In genomic region chr5:172602712-172603289, GRCh38 we compare ENCODE assay signal across 9 cellular contexts. TPM values are rescaled to one million over a fixed set of nuclear protein-coding genes. Genes with fewer than 3 reads are reported as not detected.
DNase-seq lines count a peak whose midpoint lies in the region; ATAC-seq and TF ChIP-seq lines count a peak whose summit lies in the region.
"Had no signal": no experiment of that assay in that cellular context is flagged by ENCODE, and none has a peak within 500 bp of the region (broad histone marks: within the 10 kb centered on the region; RNA-seq: fewer than 3 reads in every experiment).

No MANE protein-coding gene starts in this region.

- 0 out of 2 replicates have a peak overlapping the region, but pooled peaks have one; percentile 9 for H3K4ac ChIP-seq in IMR-90 (ENCODE audit: low read depth, low read length)

- dilution Hi-C loops in IMR-90 (cut with HindIII; ENCODE audit: low sequenced_read_pairs, unreplicated experiment): no loop called here

- 0 out of 2 replicates have a peak overlapping the region, but pooled peaks have one; percentile 1 for H3K9ac ChIP-seq in IMR-90 (ENCODE audit: low read depth, low read length)
- no peak overlapping the region for H3K9ac ChIP-seq in fibroblast of lung (ENCODE audit: insufficient read depth, low read length)
- peak overlapping the region in 2 of 3 donors; percentile 35 to 62 for H3K9ac ChIP-seq in skeletal muscle tissue (ENCODE audit: low read depth in 1 of 3, low read length in 3 of 3)

- intact Hi-C loops in IMR-90 (cut with micrococcal nuclease): no loop called here

- H3K36me3 ChIP-seq in IMR-90 (ENCODE audit: control insufficient read depth, insufficient read depth, low read length): no peaks in the 10 kb centered on the region
- H3K36me3 ChIP-seq in fibroblast of lung (ENCODE audit: control insufficient read depth, insufficient read depth, low read length): no peaks in the 10 kb centered on the region
- H3K36me3 ChIP-seq in skeletal muscle tissue (ENCODE audit: control insufficient read depth in 3 of 3, insufficient read depth in 3 of 3, low read length in 3 of 3): no peaks in the 10 kb centered on the region

- no peak overlapping the region for H3K56ac ChIP-seq in IMR-90 (ENCODE audit: extremely low read depth, insufficient read depth, low read length)

- POLR2A ChIA-PET in IMR-90 (lab: Charles Lee; ENCODE audit: unreplicated experiment): no interaction called here

- H3K79me2 ChIP-seq in fibroblast of lung (ENCODE audit: control insufficient read depth, insufficient read depth, low read length): no peaks in the 10 kb centered on the region

- TF ChIP-seq CTCF in IMR-90 (conservative IDR thresholded peaks at IDR 0.05; ENCODE audit: low read depth, low read length): no peak
- no peak for TF ChIP-seq CTCF in fibroblast of lung (conservative IDR thresholded peaks at IDR 0.05 in 1 of 2, IDR thresholded peaks at IDR 0.05 in 1 of 2; ENCODE audit: low read depth in 1 of 2, low read length in 2 of 2)

- no peak overlapping the region for H2AK5ac ChIP-seq in IMR-90 (ENCODE audit: low read depth, low read length)

- in situ Hi-C loops in IMR-90 (cut with MboI; ENCODE audit: low sequenced_read_pairs): no loop called here

- H2BK20ac ChIP-seq in IMR-90 (ENCODE audit: low read depth, low read length): peak overlapping the region; percentile 39; the same call in 1 of the 2 replicates

- H2AFZ ChIP-seq in IMR-90 (replicated peaks; ENCODE audit: low read length, poor library complexity) (peak overlapping the region; percentile 56), fibroblast of lung (ENCODE audit: low read length) (peak overlapping the region; percentile 70)

- no peak overlapping the region; the same call in 1 of the 2 replicates for H3K14ac ChIP-seq in IMR-90 (replicated peaks; ENCODE audit: low read depth, low read length)

- peak overlapping the region; percentile 14; the same call in 1 of the 2 replicates for H3K27ac ChIP-seq in IMR-90 (ENCODE audit: insufficient read depth, low read length)
- H3K27ac ChIP-seq in fibroblast of lung (ENCODE audit: insufficient read depth, low read length): no peak overlapping the region
- H3K27ac ChIP-seq in skeletal muscle tissue (ENCODE audit: low read depth, low read length): peak overlapping the region; percentile 70

- no peak for TF ChIP-seq POLR2A in IMR-90 (IDR thresholded peaks at IDR 0.05; ENCODE audit: low read depth, low read length)

- H4K20me1 ChIP-seq in IMR-90 (ENCODE audit: insufficient read depth, low read length) (no peaks in the 10 kb centered on the region), fibroblast of lung (ENCODE audit: control insufficient read depth, extremely low read depth, insufficient read depth, low read length) (no peaks in the 10 kb centered on the region)

- 0 out of 2 replicates have a peak, but pooled peaks cover 2% of the 10 kb centered on the region for H3K9me3 ChIP-seq in IMR-90 (ENCODE audit: control insufficient read depth, insufficient read depth, low read length)
- H3K9me3 ChIP-seq in fibroblast of lung (ENCODE audit: control insufficient read depth, insufficient read depth, low read depth, low read length): no peaks in the 10 kb centered on the region
- H3K9me3 ChIP-seq in skeletal muscle tissue (ENCODE audit: control insufficient read depth in 3 of 3, low read length in 3 of 3): no peaks in the 10 kb centered on the region

- H3K9me1 ChIP-seq in IMR-90 (ENCODE audit: insufficient read depth, low read length): no peaks in the 10 kb centered on the region

- CTCF ChIA-PET in IMR-90 (lab: Yijun Ruan, JAX): no interaction called here

- H2BK15ac ChIP-seq in IMR-90 (ENCODE audit: low read depth, low read length): no peak overlapping the region; the same call in 2 of the 3 replicates

- H3K18ac ChIP-seq in IMR-90 (ENCODE audit: low read depth, low read length): peak overlapping the region; percentile 13; the same call in 1 of the 2 replicates

- H3K4me3 ChIP-seq in IMR-90 (ENCODE audit: insufficient read depth, low read depth, low read length) (no peak overlapping the region), fibroblast of lung (replicated peaks in 1 of 4; ENCODE audit: control extremely low read depth in 1 of 4, insufficient read depth in 1 of 4, low read depth in 3 of 4, low read length in 4 of 4) (no peak overlapping the region), skeletal muscle tissue (ENCODE audit: low read length in 3 of 3) (peak overlapping the region in 1 of 3 donors; percentile 35)

- H2AK9ac ChIP-seq in IMR-90 (replicated peaks; ENCODE audit: low read depth, low read length, poor library complexity): no peak overlapping the region

- H3K4me1 ChIP-seq in IMR-90 (ENCODE audit: control insufficient read depth, insufficient read depth, low read length): peaks cover 5% of the 10 kb centered on the region; the same call in 1 of the 2 replicates
- H3K4me1 ChIP-seq in fibroblast of lung (ENCODE audit: control insufficient read depth, extremely low read depth, insufficient read depth, low read length): peaks cover 5% of the 10 kb centered on the region
- peaks cover 12 to 25% (median 24%) of the 10 kb centered on the region in 3 donors for H3K4me1 ChIP-seq in skeletal muscle tissue (ENCODE audit: control insufficient read depth in 3 of 3, insufficient read depth in 3 of 3, low read length in 3 of 3)

- H3K4me2 ChIP-seq in IMR-90 (ENCODE audit: low read depth, low read length) (no peak overlapping the region; the same call in none of the 2 replicates), fibroblast of lung (ENCODE audit: extremely low read depth, insufficient read depth, low read length) (no peak overlapping the region)

- DNase-seq in IMR-90: no peak
- no peak for DNase-seq in fibroblast of lung (ENCODE audit: low read depth in 2 of 2)
- DNase-seq in mesenteric fat pad (ENCODE audit: low spot score): peak; percentile 88
- no peak for DNase-seq in SW480 (ENCODE audit: low spot score)
- no peak for DNase-seq in hepatic stellate cell (ENCODE audit: low spot score)
- DNase-seq in mucosa of gallbladder (ENCODE audit: low spot score): no peak

- 20% methylated on average over 11 of the region's 19 CpGs; no CpG with 5 or more reads in 1 of the 2 experiments for WGBS in IMR-90 (ENCODE audit: extremely low coverage in 2 of 2, insufficient read length in 1 of 2), 2 experiments

- ATAC-seq in IMR-90 (ENCODE audit: low read depth) (peak; percentile 63), HG03175 (IDR thresholded peaks at IDR 0.05; ENCODE audit: unreplicated experiment) (no peak)
- ATAC-seq: Panc1 had no signal

- H3K23ac ChIP-seq in IMR-90 (ENCODE audit: low read depth, low read length): 0 out of 2 replicates have a peak overlapping the region, but pooled peaks have one; percentile 39

- H4K8ac ChIP-seq in IMR-90 (ENCODE audit: low read depth in 2 of 2, low read length in 2 of 2): peak overlapping the region; percentile 69 to 73; a peak in 2 of 4 replicates

- H4K91ac ChIP-seq in IMR-90 (ENCODE audit: insufficient read depth, low read depth, low read length): no peak overlapping the region

- peak overlapping the region; percentile 29; the same call in 1 of the 2 replicates for H4K5ac ChIP-seq in IMR-90 (ENCODE audit: low read depth, low read length)

- TF ChIP-seq RAD21 in IMR-90 (IDR thresholded peaks at IDR 0.05; ENCODE audit: low read length): no peak

- no TSS peak for BruUV-seq in IMR-90 (replicated peaks; lab: Mats Ljungman, UMichigan)

- peak overlapping the region; percentile 18 for H2BK5ac ChIP-seq in IMR-90 (ENCODE audit: low read depth, low read length, poor library complexity, severe bottlenecking)

- H2BK120ac ChIP-seq in IMR-90 (ENCODE audit: low read depth, low read length): peak overlapping the region; percentile 74; the same call in 1 of the 2 replicates

- H3K27me3 ChIP-seq in IMR-90 (ENCODE audit: control insufficient read depth, insufficient read depth, low read length) (peaks cover 9% of the 10 kb centered on the region), fibroblast of lung (ENCODE audit: control insufficient read depth, insufficient read depth, low read length) (peaks cover 2% of the 10 kb centered on the region), skeletal muscle tissue (ENCODE audit: control insufficient read depth in 3 of 3, insufficient read depth in 3 of 3, low read length in 3 of 3) (peaks cover 0 to 2% (median 0%) of the 10 kb centered on the region in 3 donors)

- no peaks in the 10 kb centered on the region for H3K79me1 ChIP-seq in IMR-90 (ENCODE audit: low read depth in 1 of 2, low read length in 2 of 2)

TF ChIP-seq in IMR-90, 13 proteins besides CTCF, POLR2A, EP300 and RAD21 (continues in another document):
- TF ChIP-seq USF2 (IDR thresholded peaks at IDR 0.05; ENCODE audit: low read depth, low read length): no peak
- no peak for TF ChIP-seq CEBPB (IDR thresholded peaks at IDR 0.05; ENCODE audit: low read depth, low read length)
- no peak for TF ChIP-seq ELK1 (IDR thresholded peaks at IDR 0.05; ENCODE audit: borderline replicate concordance, low read depth, low read length)
- no peak for TF ChIP-seq MAFK (IDR thresholded peaks at IDR 0.05; ENCODE audit: low read depth, low read length)
- no peak for TF ChIP-seq MXI1 (IDR thresholded peaks at IDR 0.05; ENCODE audit: borderline replicate concordance, low read depth, low read length)
- TF ChIP-seq NFE2L2 (IDR thresholded peaks at IDR 0.05; ENCODE audit: low read depth, low read length): no peak

RNA-seq across cellular contexts. Expression of gene NEURL1B, which starts 38.3 kb away (rescaled TPM):
- total RNA-seq in IMR-90 (2012; rRNA removed) (1.8 and 1.9 TPM in 2 replicates), fibroblast of lung (2.6 and 6.1 TPM in 2 replicates), mesenteric fat pad (35.8 TPM), skeletal muscle tissue (23.0 TPM), mucosa of gallbladder (27.9 TPM)
- polyA plus RNA-seq in IMR-90 (2012; rRNA removed) (2.6 and 2.8 TPM in 2 replicates), fibroblast of lung (5.0 and 5.5 TPM in 2 replicates)
- 1.6 and 1.9 TPM in 2 replicates for polyA plus RNA-seq in IMR-90 (2012; cell fraction: cytosol; rRNA removed)
- 3.9 and 5.7 TPM in 2 replicates for polyA plus RNA-seq in IMR-90 (2012; cell fraction: nucleus; rRNA removed; ENCODE audit: low replicate concordance)
- 6.6 and 6.8 TPM in 2 replicates for polyA plus RNA-seq in fibroblast of lung (2012)
- 8.7 and 9.3 TPM in 2 replicates for polyA minus RNA-seq in fibroblast of lung (ENCODE audit: low replicate concordance)
